ENCODE assay signal across 1 cellular context in the genomic region with DNA sequence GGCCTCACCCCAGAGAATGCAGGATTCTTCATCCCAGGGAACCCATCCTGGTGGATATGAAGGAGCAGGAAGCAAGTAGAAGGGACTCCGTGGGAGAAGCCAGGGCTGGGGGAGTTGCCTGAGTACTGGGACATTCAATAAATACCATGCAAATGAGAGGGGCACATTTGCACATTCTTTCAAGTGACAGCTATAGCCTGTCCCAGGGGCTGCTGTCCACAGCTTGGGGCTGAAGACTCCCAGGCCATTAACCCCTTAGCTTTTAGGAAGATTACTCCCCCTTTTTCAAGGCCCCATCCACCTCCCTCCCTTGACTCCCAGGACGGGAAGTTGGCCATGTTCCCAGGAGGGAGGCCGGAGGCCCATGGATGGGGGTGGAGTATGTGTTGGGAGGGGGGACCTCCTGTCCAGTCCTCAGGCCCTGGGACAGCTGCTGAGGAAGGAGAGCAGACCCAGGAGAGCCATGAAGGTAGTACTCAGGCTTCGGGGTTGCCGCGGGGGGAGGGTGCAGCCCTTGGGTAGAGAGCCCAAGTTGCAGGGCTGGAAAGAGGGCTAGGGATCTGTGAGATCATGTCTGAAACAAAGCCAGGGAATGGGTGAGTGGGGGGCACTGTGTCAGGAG.
A peak's percentile ranks its signal among the peaks of the same experiment; 100 is the strongest.
TF ChIP-seq lines count a peak whose summit lies in the region.

No MANE protein-coding gene starts in this region.

TF ChIP-seq in HepG2, 621 proteins besides CTCF, POLR2A, EP300 and RAD21 (continued from another document and continues in another):
- TF ChIP-seq, protein P1, sequence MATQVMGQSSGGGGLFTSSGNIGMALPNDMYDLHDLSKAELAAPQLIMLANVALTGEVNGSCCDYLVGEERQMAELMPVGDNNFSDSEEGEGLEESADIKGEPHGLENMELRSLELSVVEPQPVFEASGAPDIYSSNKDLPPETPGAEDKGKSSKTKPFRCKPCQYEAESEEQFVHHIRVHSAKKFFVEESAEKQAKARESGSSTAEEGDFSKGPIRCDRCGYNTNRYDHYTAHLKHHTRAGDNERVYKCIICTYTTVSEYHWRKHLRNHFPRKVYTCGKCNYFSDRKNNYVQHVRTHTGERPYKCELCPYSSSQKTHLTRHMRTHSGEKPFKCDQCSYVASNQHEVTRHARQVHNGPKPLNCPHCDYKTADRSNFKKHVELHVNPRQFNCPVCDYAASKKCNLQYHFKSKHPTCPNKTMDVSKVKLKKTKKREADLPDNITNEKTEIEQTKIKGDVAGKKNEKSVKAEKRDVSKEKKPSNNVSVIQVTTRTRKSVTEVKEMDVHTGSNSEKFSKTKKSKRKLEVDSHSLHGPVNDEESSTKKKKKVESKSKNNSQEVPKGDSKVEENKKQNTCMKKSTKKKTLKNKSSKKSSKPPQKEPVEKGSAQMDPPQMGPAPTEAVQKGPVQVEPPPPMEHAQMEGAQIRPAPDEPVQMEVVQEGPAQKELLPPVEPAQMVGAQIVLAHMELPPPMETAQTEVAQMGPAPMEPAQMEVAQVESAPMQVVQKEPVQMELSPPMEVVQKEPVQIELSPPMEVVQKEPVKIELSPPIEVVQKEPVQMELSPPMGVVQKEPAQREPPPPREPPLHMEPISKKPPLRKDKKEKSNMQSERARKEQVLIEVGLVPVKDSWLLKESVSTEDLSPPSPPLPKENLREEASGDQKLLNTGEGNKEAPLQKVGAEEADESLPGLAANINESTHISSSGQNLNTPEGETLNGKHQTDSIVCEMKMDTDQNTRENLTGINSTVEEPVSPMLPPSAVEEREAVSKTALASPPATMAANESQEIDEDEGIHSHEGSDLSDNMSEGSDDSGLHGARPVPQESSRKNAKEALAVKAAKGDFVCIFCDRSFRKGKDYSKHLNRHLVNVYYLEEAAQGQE (IDR thresholded peaks at IDR 0.05; ENCODE audit: borderline replicate concordance in 1 of 2, low read depth in 1 of 2, low read length in 2 of 2), result peak in 1 of 2 experiments; percentile 81; a peak in 2 of 4 replicates
- TF ChIP-seq, protein P2, sequence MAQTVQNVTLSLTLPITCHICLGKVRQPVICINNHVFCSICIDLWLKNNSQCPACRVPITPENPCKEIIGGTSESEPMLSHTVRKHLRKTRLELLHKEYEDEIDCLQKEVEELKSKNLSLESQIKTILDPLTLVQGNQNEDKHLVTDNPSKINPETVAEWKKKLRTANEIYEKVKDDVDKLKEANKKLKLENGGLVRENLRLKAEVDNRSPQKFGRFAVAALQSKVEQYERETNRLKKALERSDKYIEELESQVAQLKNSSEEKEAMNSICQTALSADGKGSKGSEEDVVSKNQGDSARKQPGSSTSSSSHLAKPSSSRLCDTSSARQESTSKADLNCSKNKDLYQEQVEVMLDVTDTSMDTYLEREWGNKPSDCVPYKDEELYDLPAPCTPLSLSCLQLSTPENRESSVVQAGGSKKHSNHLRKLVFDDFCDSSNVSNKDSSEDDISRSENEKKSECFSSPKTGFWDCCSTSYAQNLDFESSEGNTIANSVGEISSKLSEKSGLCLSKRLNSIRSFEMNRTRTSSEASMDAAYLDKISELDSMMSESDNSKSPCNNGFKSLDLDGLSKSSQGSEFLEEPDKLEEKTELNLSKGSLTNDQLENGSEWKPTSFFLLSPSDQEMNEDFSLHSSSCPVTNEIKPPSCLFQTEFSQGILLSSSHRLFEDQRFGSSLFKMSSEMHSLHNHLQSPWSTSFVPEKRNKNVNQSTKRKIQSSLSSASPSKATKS (CRISPR knock-in tag; IDR thresholded peaks at IDR 0.05), result no peak
- TF ChIP-seq PCBP1 (IDR thresholded peaks at IDR 0.05; ENCODE audit: borderline replicate concordance, low read depth, low read length) (no peak), THAP11 (CRISPR knock-in tag; IDR thresholded peaks at IDR 0.05) (no peak), ZNF556 (CRISPR knock-in tag; IDR thresholded peaks at IDR 0.05; ENCODE audit: borderline replicate concordance) (no peak), GABPB1 (CRISPR knock-in tag; IDR thresholded peaks at IDR 0.05) (no peak), ZNF747 (CRISPR knock-in tag; IDR thresholded peaks at IDR 0.05; ENCODE audit: borderline replicate concordance) (0 out of 2 replicates have a peak, but pooled peaks have one; percentile 38), CBX5 (CRISPR knock-in tag; IDR thresholded peaks at IDR 0.05; ENCODE audit: borderline replicate concordance) (no peak), ZMAT3 (CRISPR knock-in tag; conservative IDR thresholded peaks at IDR 0.05) (peak; percentile 80; the same call in 1 of the 2 replicates), NR3C1 (CRISPR knock-in tag; IDR thresholded peaks at IDR 0.05) (no peak), SOX5 (CRISPR knock-in tag; IDR thresholded peaks at IDR 0.05; ENCODE audit: borderline replicate concordance) (no peak), ATM (IDR thresholded peaks at IDR 0.05; ENCODE audit: borderline replicate concordance) (no peak), KDM1A (CRISPR knock-in tag; IDR thresholded peaks at IDR 0.05) (no peak), ZNF781 (CRISPR knock-in tag; IDR thresholded peaks at IDR 0.05; ENCODE audit: borderline replicate concordance, not compliant biosample characterization) (no peak), GATA4 (IDR thresholded peaks at IDR 0.05; ENCODE audit: borderline replicate concordance, low read depth) (no peak), ZNF501 (CRISPR knock-in tag; IDR thresholded peaks at IDR 0.05) (no peak)
- TF ChIP-seq, protein P3, sequence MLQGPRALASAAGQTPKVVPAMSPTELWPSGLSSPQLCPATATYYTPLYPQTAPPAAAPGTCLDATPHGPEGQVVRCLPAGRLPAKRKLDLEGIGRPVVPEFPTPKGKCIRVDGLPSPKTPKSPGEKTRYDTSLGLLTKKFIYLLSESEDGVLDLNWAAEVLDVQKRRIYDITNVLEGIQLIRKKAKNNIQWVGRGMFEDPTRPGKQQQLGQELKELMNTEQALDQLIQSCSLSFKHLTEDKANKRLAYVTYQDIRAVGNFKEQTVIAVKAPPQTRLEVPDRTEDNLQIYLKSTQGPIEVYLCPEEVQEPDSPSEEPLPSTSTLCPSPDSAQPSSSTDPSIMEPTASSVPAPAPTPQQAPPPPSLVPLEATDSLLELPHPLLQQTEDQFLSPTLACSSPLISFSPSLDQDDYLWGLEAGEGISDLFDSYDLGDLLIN (CRISPR knock-in tag; IDR thresholded peaks at IDR 0.05; ENCODE audit: borderline replicate concordance), result no peak
- TF ChIP-seq, protein P4, sequence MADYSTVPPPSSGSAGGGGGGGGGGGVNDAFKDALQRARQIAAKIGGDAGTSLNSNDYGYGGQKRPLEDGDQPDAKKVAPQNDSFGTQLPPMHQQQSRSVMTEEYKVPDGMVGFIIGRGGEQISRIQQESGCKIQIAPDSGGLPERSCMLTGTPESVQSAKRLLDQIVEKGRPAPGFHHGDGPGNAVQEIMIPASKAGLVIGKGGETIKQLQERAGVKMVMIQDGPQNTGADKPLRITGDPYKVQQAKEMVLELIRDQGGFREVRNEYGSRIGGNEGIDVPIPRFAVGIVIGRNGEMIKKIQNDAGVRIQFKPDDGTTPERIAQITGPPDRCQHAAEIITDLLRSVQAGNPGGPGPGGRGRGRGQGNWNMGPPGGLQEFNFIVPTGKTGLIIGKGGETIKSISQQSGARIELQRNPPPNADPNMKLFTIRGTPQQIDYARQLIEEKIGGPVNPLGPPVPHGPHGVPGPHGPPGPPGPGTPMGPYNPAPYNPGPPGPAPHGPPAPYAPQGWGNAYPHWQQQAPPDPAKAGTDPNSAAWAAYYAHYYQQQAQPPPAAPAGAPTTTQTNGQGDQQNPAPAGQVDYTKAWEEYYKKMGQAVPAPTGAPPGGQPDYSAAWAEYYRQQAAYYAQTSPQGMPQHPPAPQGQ (CRISPR knock-in tag; IDR thresholded peaks at IDR 0.05; ENCODE audit: borderline replicate concordance), result no peak
- TF ChIP-seq, protein P5, sequence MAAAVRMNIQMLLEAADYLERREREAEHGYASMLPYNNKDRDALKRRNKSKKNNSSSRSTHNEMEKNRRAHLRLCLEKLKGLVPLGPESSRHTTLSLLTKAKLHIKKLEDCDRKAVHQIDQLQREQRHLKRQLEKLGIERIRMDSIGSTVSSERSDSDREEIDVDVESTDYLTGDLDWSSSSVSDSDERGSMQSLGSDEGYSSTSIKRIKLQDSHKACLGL (CRISPR knock-in tag; IDR thresholded peaks at IDR 0.05), result no peak; the same call in 1 of the 2 replicates
- TF ChIP-seq, protein P6, sequence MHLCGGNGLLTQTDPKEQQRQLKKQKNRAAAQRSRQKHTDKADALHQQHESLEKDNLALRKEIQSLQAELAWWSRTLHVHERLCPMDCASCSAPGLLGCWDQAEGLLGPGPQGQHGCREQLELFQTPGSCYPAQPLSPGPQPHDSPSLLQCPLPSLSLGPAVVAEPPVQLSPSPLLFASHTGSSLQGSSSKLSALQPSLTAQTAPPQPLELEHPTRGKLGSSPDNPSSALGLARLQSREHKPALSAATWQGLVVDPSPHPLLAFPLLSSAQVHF (CRISPR knock-in tag; IDR thresholded peaks at IDR 0.05), result no peak
- TF ChIP-seq, protein P7, sequence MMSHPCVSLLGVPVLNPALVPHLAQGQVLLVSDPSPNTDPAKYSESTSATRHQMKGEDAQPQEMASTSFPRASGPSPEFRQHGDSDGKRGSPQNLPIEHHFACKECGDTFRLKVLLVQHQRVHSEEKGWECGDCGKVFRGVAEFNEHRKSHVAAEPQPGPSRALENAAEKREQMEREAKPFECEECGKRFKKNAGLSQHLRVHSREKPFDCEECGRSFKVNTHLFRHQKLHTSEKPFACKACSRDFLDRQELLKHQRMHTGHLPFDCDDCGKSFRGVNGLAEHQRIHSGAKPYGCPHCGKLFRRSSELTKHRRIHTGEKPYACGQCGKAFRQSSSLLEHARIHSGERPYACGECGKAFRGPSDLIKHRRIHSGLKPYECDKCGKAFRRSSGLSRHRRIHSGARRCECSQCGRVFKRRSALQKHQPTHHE (CRISPR knock-in tag; IDR thresholded peaks at IDR 0.05; ENCODE audit: borderline replicate concordance), result no peak
- TF ChIP-seq, protein P8, sequence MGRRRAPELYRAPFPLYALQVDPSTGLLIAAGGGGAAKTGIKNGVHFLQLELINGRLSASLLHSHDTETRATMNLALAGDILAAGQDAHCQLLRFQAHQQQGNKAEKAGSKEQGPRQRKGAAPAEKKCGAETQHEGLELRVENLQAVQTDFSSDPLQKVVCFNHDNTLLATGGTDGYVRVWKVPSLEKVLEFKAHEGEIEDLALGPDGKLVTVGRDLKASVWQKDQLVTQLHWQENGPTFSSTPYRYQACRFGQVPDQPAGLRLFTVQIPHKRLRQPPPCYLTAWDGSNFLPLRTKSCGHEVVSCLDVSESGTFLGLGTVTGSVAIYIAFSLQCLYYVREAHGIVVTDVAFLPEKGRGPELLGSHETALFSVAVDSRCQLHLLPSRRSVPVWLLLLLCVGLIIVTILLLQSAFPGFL (CRISPR knock-in tag; IDR thresholded peaks at IDR 0.05), result no peak
- TF ChIP-seq, protein P9, sequence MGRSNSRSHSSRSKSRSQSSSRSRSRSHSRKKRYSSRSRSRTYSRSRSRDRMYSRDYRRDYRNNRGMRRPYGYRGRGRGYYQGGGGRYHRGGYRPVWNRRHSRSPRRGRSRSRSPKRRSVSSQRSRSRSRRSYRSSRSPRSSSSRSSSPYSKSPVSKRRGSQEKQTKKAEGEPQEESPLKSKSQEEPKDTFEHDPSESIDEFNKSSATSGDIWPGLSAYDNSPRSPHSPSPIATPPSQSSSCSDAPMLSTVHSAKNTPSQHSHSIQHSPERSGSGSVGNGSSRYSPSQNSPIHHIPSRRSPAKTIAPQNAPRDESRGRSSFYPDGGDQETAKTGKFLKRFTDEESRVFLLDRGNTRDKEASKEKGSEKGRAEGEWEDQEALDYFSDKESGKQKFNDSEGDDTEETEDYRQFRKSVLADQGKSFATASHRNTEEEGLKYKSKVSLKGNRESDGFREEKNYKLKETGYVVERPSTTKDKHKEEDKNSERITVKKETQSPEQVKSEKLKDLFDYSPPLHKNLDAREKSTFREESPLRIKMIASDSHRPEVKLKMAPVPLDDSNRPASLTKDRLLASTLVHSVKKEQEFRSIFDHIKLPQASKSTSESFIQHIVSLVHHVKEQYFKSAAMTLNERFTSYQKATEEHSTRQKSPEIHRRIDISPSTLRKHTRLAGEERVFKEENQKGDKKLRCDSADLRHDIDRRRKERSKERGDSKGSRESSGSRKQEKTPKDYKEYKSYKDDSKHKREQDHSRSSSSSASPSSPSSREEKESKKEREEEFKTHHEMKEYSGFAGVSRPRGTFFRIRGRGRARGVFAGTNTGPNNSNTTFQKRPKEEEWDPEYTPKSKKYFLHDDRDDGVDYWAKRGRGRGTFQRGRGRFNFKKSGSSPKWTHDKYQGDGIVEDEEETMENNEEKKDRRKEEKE (IDR thresholded peaks at IDR 0.05), result no peak
- TF ChIP-seq, protein P10, sequence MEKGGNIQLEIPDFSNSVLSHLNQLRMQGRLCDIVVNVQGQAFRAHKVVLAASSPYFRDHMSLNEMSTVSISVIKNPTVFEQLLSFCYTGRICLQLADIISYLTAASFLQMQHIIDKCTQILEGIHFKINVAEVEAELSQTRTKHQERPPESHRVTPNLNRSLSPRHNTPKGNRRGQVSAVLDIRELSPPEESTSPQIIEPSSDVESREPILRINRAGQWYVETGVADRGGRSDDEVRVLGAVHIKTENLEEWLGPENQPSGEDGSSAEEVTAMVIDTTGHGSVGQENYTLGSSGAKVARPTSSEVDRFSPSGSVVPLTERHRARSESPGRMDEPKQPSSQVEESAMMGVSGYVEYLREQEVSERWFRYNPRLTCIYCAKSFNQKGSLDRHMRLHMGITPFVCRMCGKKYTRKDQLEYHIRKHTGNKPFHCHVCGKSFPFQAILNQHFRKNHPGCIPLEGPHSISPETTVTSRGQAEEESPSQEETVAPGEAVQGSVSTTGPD (CRISPR knock-in tag; IDR thresholded peaks at IDR 0.05), result no peak
- TF ChIP-seq, protein P11, sequence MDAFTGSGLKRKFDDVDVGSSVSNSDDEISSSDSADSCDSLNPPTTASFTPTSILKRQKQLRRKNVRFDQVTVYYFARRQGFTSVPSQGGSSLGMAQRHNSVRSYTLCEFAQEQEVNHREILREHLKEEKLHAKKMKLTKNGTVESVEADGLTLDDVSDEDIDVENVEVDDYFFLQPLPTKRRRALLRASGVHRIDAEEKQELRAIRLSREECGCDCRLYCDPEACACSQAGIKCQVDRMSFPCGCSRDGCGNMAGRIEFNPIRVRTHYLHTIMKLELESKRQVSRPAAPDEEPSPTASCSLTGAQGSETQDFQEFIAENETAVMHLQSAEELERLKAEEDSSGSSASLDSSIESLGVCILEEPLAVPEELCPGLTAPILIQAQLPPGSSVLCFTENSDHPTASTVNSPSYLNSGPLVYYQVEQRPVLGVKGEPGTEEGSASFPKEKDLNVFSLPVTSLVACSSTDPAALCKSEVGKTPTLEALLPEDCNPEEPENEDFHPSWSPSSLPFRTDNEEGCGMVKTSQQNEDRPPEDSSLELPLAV (CRISPR knock-in tag; conservative IDR thresholded peaks at IDR 0.05; ENCODE audit: low read depth), result no peak
